Comparison of ENCODE assay signal across 32 cellular contexts in genomic region chr20:33024263-33024601, GRCh38. TPM values are rescaled to one million over a fixed set of nuclear protein-coding genes. Genes with fewer than 3 reads are reported as not detected.
"Had no signal": no experiment of that assay in that cellular context is flagged by ENCODE, and none has a peak within 500 bp of the region (broad histone marks: within the 10 kb centered on the region; RNA-seq: fewer than 3 reads in every experiment).

No MANE protein-coding gene starts in this region.

- DNase-seq: stimulated activated CD4-positive, alpha-beta T cell treated with anti-CD3 and anti-CD28 coated beads, Interleukin-2, amount 100 ng/mL, for 48 hours; stimulated activated CD4-positive, alpha-beta T cell treated with anti-CD3 and anti-CD28 coated beads, Interleukin-4, amount 100 ng/mL, for 1 hour; stimulated activated CD4-positive, alpha-beta T cell treated with anti-CD3 and anti-CD28 coated beads, Interleukin-4, amount 100 ng/mL, for 24 hours; stimulated activated CD4-positive, alpha-beta T cell treated with anti-CD3 and anti-CD28 coated beads, Interleukin-4, amount 100 ng/mL, for 4 hours; stimulated activated CD8-positive, alpha-beta memory T cell treated with anti-CD3 and anti-CD28 coated beads, Interleukin-4, amount 100 ng/mL, for 48 hours; stimulated activated naive B cell treated with anti-CD40 and anti-IgM and Interleukin-4, amounts not matched to agents 10 μg/mL and 1 μg/mL and 100 μg/mL, for 72 hours; stimulated activated naive CD4-positive, alpha-beta T cell; stimulated activated naive CD4-positive, alpha-beta T cell treated with Interleukin-2 at 50 U/mL for 16 hours; stimulated activated naive CD8-positive, alpha-beta T cell treated with anti-CD3 and anti-CD28 coated beads, Interleukin-15, amount 100 ng/mL, for 72 hours; stimulated activated naive CD8-positive, alpha-beta T cell treated with anti-CD3 and anti-CD28 coated beads, Interleukin-15, Interleukin-2, amounts not matched to agents 100 U/mL and 50 U/mL, for 24 hours; stomach; substantia nigra; testis; thyroid gland; tibial artery; transverse colon; trophoblast cell; upper lobe of left lung; upper lobe of right lung; uterus had no signal

- H3K4me1 ChIP-seq: stomach, suprapubic skin, testis, thyroid gland, tibial artery, tibial nerve, transverse colon, upper lobe of left lung, upper lobe of right lung, uterus, vagina had no signal

- FAIRE-seq: urothelium cell line had no signal

- H3K27me3 ChIP-seq: testis, thyroid gland, tibial nerve, transverse colon, upper lobe of left lung, upper lobe of right lung, uterus, vagina had no signal

- H3K9me3 ChIP-seq: stomach, suprapubic skin, testis, thoracic aorta, thyroid gland, tibial artery, tibial nerve, transverse colon, upper lobe of left lung, upper lobe of right lung, uterus, vagina had no signal

- H3K36me3 ChIP-seq: stomach, suprapubic skin, thoracic aorta, thyroid gland, tibial artery, tibial nerve, transverse colon, upper lobe of left lung, upper lobe of right lung, uterus, vagina had no signal

- ATAC-seq: stimulated activated effector memory CD8-positive, alpha-beta T cell treated with anti-CD3 and anti-CD28 coated beads, Interleukin-12 subunit alpha, Interleukin-12 subunit beta, amount 100 ng/mL, for 72 hours; stimulated activated memory B cell treated with anti-CD40 and anti-IgM and Interleukin-4, amounts not matched to agents 10 μg/mL and 1 μg/mL and 100 μg/mL, for 72 hours; stimulated activated naive B cell treated with anti-CD40 and anti-IgM and Interleukin-4, amounts not matched to agents 10 μg/mL and 1 μg/mL and 100 μg/mL, for 72 hours; stimulated activated naive CD8-positive, alpha-beta T cell treated with anti-CD3 and anti-CD28 coated beads, Interleukin-15, amount 100 ng/mL, for 72 hours; stimulated activated naive CD8-positive, alpha-beta T cell treated with anti-CD3 and anti-CD28 coated beads, Interleukin-15, Interleukin-2, amounts not matched to agents 100 U/mL and 50 U/mL, for 24 hours; upper lobe of right lung had no signal

- H3K27ac ChIP-seq: stomach, suprapubic skin, testis, thoracic aorta, thyroid gland, tibial artery, tibial nerve, transverse colon, upper lobe of left lung, upper lobe of right lung, uterus, vagina had no signal

- H3K4me3 ChIP-seq: stomach, suprapubic skin, testis, thoracic aorta, thyroid gland, tibial artery, tibial nerve, transverse colon, upper lobe of left lung, upper lobe of right lung, uterus, vagina had no signal

RNA-seq across cellular contexts. Expression of gene BPIFB6, which starts 7.2 kb away (rescaled TPM):
- total RNA-seq: stomach, subcutaneous adipose tissue, suprapubic skin, temporal lobe, thoracic aorta, thyroid gland, tibial nerve, transverse colon, upper lobe of left lung, upper lobe of right lung, ureter, urinary bladder, uterus, vagina had no signal
- polyA plus RNA-seq: stomach, urinary bladder had no signal

RNA-seq across cellular contexts. Expression of gene BPIFB2, which starts 16.7 kb away (rescaled TPM):
- total RNA-seq: stomach, subcutaneous adipose tissue, suprapubic skin, temporal lobe, thoracic aorta, thyroid gland, tibial nerve, transverse colon, upper lobe of right lung, ureter, urinary bladder, uterus, vagina had no signal
- polyA plus RNA-seq: urinary bladder had no signal

RNA-seq across cellular contexts. Expression of gene SUN5, which starts 20.0 kb away (rescaled TPM):
- total RNA-seq: stomach, subcutaneous adipose tissue, suprapubic skin, temporal lobe, thoracic aorta, thyroid gland, tibial nerve, transverse colon, upper lobe of left lung, upper lobe of right lung, ureter, urinary bladder, uterus, vagina had no signal
- polyA plus RNA-seq: stomach, thymus, urinary bladder had no signal

RNA-seq across cellular contexts. Expression of gene BPIFB3, which starts 29.5 kb away (rescaled TPM):
- total RNA-seq: stomach, subcutaneous adipose tissue, suprapubic skin, temporal lobe, thoracic aorta, thyroid gland, tibial nerve, transverse colon, upper lobe of left lung, upper lobe of right lung, ureter, urinary bladder, uterus, vagina had no signal
- polyA plus RNA-seq: stomach, urinary bladder had no signal

RNA-seq across cellular contexts. Expression of gene BPIFB4, which starts 55.2 kb away (rescaled TPM):
- total RNA-seq: stomach, subcutaneous adipose tissue, suprapubic skin, temporal lobe, thoracic aorta, thyroid gland, tibial nerve, transverse colon, upper lobe of left lung, upper lobe of right lung, ureter, urinary bladder, uterus, vagina had no signal
- polyA plus RNA-seq: stomach had no signal
